8 cellular contexts compared by ENCODE assay signal in the genomic region with DNA sequence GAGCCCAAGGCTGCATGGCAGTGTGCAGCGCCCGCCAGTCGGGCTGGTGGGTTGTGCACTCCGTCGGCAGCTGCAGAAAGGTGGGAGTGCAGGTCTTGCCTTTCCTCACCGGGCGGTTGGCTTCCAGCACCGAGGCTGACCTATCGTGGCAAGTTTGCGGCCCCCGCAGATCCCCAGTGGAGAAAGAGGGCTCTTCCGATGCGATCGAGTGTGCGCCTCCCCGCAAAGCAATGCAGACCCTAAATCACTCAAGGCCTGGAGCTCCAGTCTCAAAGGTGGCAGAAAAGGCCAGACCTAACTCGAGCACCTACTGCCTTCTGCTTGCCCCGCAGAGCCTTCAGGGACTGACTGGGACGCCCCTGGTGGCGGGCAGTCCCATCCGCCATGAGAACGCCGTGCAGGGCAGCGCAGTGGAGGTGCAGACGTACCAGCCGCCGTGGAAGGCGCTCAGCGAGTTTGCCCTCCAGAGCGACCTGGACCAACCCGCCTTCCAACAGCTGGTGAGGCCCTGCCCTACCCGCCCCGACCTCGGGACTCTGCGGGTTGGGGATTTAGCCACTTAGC. TPM values are rescaled to one million over a fixed set of nuclear protein-coding genes. Genes with fewer than 3 reads are reported as not detected.
DNase-seq lines count a peak whose midpoint lies in the region; ATAC-seq, FAIRE-seq and TF ChIP-seq lines count a peak whose summit lies in the region.

No MANE protein-coding gene starts in this region.

- no peak overlapping the region for H2BK15ac ChIP-seq in mesendoderm (replicated peaks; ENCODE audit: low read depth)

- H2BK120ac ChIP-seq in mesendoderm (ENCODE audit: low read depth, low read length): no peak overlapping the region

- H3K36me3 ChIP-seq in mesendoderm (ENCODE audit: control insufficient read depth, insufficient read depth, low read length) (no peaks in the 10 kb centered on the region), kidney (ENCODE audit: control insufficient read depth in 1 of 2, insufficient read depth in 2 of 2, low read length in 2 of 2) (no peaks in the 10 kb centered on the region)

- no peak overlapping the region for H2AK5ac ChIP-seq in mesendoderm (ENCODE audit: low read length)

- H3K27me3 ChIP-seq in mesendoderm (ENCODE audit: insufficient read depth, low read length, poor library complexity): peaks cover 69% of the 10 kb centered on the region

- H3K56ac ChIP-seq in mesendoderm (ENCODE audit: low read length): peak overlapping the region; percentile 59

- H3K18ac ChIP-seq in mesendoderm (ENCODE audit: low read length): peak overlapping the region; percentile 8

- H3K4me3 Mint-ChIP-seq in brain: peak overlapping the region; percentile 76 to 86 (median 83)

- no peaks in the 10 kb centered on the region for H3K79me2 ChIP-seq in mesendoderm (ENCODE audit: control insufficient read depth, insufficient read depth, low read length)

- intact Hi-C loops in kidney (cut with DNase I): no loop called here

- peaks cover 61% of the 10 kb centered on the region for H3K4me1 Mint-ChIP-seq in brain

- H2BK5ac ChIP-seq in mesendoderm (ENCODE audit: low read length): no peak overlapping the region

- no peak overlapping the region for H3K4me3 ChIP-seq in mesendoderm (ENCODE audit: low read length)
- H3K4me3 ChIP-seq in kidney (ENCODE audit: low read length in 2 of 2): no peak overlapping the region

- TF ChIP-seq CTCF in brain (conservative IDR thresholded peaks at IDR 0.05) (peak in 1 of 2 experiments; percentile 33), kidney (IDR thresholded peaks at IDR 0.05; ENCODE audit: borderline replicate concordance, extremely low read depth, insufficient read depth) (no peak)

- no peak overlapping the region for H4K8ac ChIP-seq in mesendoderm (ENCODE audit: low read depth, low read length)

- H3K27ac Mint-ChIP-seq in brain: no peak overlapping the region

- H3K23ac ChIP-seq in mesendoderm (ENCODE audit: low read length): no peak overlapping the region

- no peak overlapping the region for H3K27ac ChIP-seq in mesendoderm (ENCODE audit: low read depth, low read length)
- H3K27ac ChIP-seq in kidney (ENCODE audit: low read depth in 2 of 2, low read length in 2 of 2): no peak overlapping the region

- no peaks in the 10 kb centered on the region for H3K36me3 Mint-ChIP-seq in brain

- DNase-seq in DMS114 treated with DMSO at 0.1 percent for 48 hours (lab: John Stamatoyannopoulos, UW; ENCODE audit: unreplicated experiment) (peak; percentile 29), NCI-H1417 treated with DMSO at 0.1 percent for 48 hours (lab: John Stamatoyannopoulos, UW) (peak; percentile 26), mesendoderm (peak; percentile 75), kidney (no peak), OCI-M2 (lab: John Stamatoyannopoulos, UW; ENCODE audit: unreplicated experiment) (no peak), urothelium cell line (ENCODE audit: low spot score) (no peak)

- H3K9me3 Mint-ChIP-seq in brain: peaks cover 0 to 7% (median 0%) of the 10 kb centered on the region in 5 experiments

- no peak overlapping the region for H3K4ac ChIP-seq in mesendoderm (ENCODE audit: low read depth, low read length)

- H3K9ac ChIP-seq in mesendoderm (ENCODE audit: low read length) (peak overlapping the region; percentile 33), kidney (ENCODE audit: low read length in 2 of 2) (no peak overlapping the region)

- H3K4me2 ChIP-seq in mesendoderm (ENCODE audit: low read length): peak overlapping the region; percentile 44

- peaks cover 0 to 5% of the 10 kb centered on the region in 2 donors for H3K9me3 ChIP-seq in kidney (ENCODE audit: control insufficient read depth in 1 of 2, low read length in 2 of 2)

- no peaks in the 10 kb centered on the region for H3K79me1 ChIP-seq in mesendoderm (ENCODE audit: low read length)

- H3K4me1 ChIP-seq in mesendoderm (ENCODE audit: control insufficient read depth, low read depth, low read length) (peaks cover 11% of the 10 kb centered on the region), kidney (ENCODE audit: control insufficient read depth in 1 of 2, insufficient read depth in 1 of 2, low read depth in 1 of 2, low read length in 2 of 2) (peaks cover 3 to 26% of the 10 kb centered on the region in 2 donors)

- H4K5ac ChIP-seq in mesendoderm (ENCODE audit: low read length): no peak overlapping the region

- ATAC-seq in GM21723 (IDR thresholded peaks at IDR 0.05; ENCODE audit: unreplicated experiment): no peak

- H3K27me3 Mint-ChIP-seq in brain: peaks cover 96% of the 10 kb centered on the region

- no CpG with 5 or more reads among the region's 35 CpGs for WGBS in mesendoderm (ENCODE audit: extremely low coverage, insufficient coverage, low lambda C conversion rate)

- FAIRE-seq in kidney (lab: Jason Lieb, UNC) (no peak), urothelium cell line (lab: Jason Lieb, UNC) (no peak)

RNA-seq across cellular contexts. Expression of gene ISL2, which starts 4.3 kb away (rescaled TPM):
- polyA plus RNA-seq in brain (ENCODE audit: insufficient read depth, low read depth, low replicate concordance) (4.7 TPM), kidney (ENCODE audit: insufficient read depth, low read depth, low replicate concordance) (not detected)
- polyA plus RNA-seq in mesendoderm (2013, experiment 1 of 2): 0.49 TPM
- 0.41 TPM for polyA plus RNA-seq in mesendoderm (2013, experiment 2 of 2)
- 0.44 TPM for total RNA-seq in kidney

RNA-seq across cellular contexts. Expression of gene ETFA, which starts 29.6 kb away (rescaled TPM):
- 87.7 TPM for polyA plus RNA-seq in brain (ENCODE audit: insufficient read depth, low read depth, low replicate concordance)
- 46.7 TPM for polyA plus RNA-seq in mesendoderm (2013, experiment 1 of 2)
- polyA plus RNA-seq in mesendoderm (2013, experiment 2 of 2): 47.7 TPM
- total RNA-seq in kidney: 90.1 TPM
- polyA plus RNA-seq in kidney (ENCODE audit: insufficient read depth, low read depth, low replicate concordance): 261 TPM

Comparison
In these comparisons a context has a peak if more than half of its experiments do, and no peak if none do; other contexts are left out.
1. DNase-seq: peak in DMS114 treated with DMSO at 0.1 percent for 48 hours (single experiment), NCI-H1417 treated with DMSO at 0.1 percent for 48 hours (single experiment) and mesendoderm (single experiment); none in kidney (single experiment), OCI-M2 (single experiment) and urothelium cell line (single experiment).